ENCODE assay signal across 23 cellular contexts in genomic region chr2:232240896-232241295, GRCh38.
DNase-seq lines count a peak whose midpoint lies in the region; ATAC-seq and TF ChIP-seq lines count a peak whose summit lies in the region.
"Had no signal": no experiment of that assay in that cellular context is flagged by ENCODE, and none has a peak within 500 bp of the region (broad histone marks: within the 10 kb centered on the region; RNA-seq: fewer than 3 reads in every experiment).

No MANE protein-coding gene starts in this region.

- H3K4me1 ChIP-seq in SK-N-SH (ENCODE audit: control insufficient read depth in 1 of 2, insufficient read depth in 2 of 2, low read depth in 1 of 2, low read length in 1 of 2): no peaks in the 10 kb centered on the region; a peak in 1 of 4 replicates

- H4K20me1 ChIP-seq in SK-N-SH (ENCODE audit: insufficient read depth): no peaks in the 10 kb centered on the region

- peaks cover 22% of the 10 kb centered on the region for H3K36me3 Mint-ChIP-seq in stimulated activated naive CD8-positive, alpha-beta T cell treated with anti-CD3 and anti-CD28 coated beads, Interleukin-15, Interleukin-2, amounts not matched to agents 100 ng/mL and 50 ng/mL, for 24 hours (ENCODE audit: low read depth)

- H3K9me3 Mint-ChIP-seq in stimulated activated naive CD8-positive, alpha-beta T cell treated with anti-CD3 and anti-CD28 coated beads, Interleukin-15, Interleukin-2, amounts not matched to agents 100 ng/mL and 50 ng/mL, for 24 hours: no peaks in the 10 kb centered on the region
- H3K9me3 Mint-ChIP-seq: CD4-positive, alpha-beta memory T cell had no signal

- H2AFZ ChIP-seq in SK-N-SH (ENCODE audit: low read depth): no peak overlapping the region

- H3K9ac ChIP-seq in SK-N-SH: no peak overlapping the region

- no peak for TF ChIP-seq CTCF in SK-N-SH (IDR thresholded peaks at IDR 0.05)

- peak overlapping the region; percentile 58 for H3K27ac Mint-ChIP-seq in stimulated activated naive CD8-positive, alpha-beta T cell treated with anti-CD3 and anti-CD28 coated beads, Interleukin-15, Interleukin-2, amounts not matched to agents 100 ng/mL and 50 ng/mL, for 24 hours
- H3K27ac Mint-ChIP-seq: CD4-positive, alpha-beta memory T cell had no signal

- no peak overlapping the region for H3K4me3 Mint-ChIP-seq in stimulated activated naive CD8-positive, alpha-beta T cell treated with anti-CD3 and anti-CD28 coated beads, Interleukin-15, Interleukin-2, amounts not matched to agents 100 ng/mL and 50 ng/mL, for 24 hours
- H3K4me3 Mint-ChIP-seq: CD4-positive, alpha-beta memory T cell had no signal

- no peaks in the 10 kb centered on the region for H3K9me2 ChIP-seq in SK-N-SH

- no peak for TF ChIP-seq EP300 in SK-N-SH (IDR thresholded peaks at IDR 0.05; ENCODE audit: borderline replicate concordance in 1 of 2, low read depth in 1 of 2, low read length in 1 of 2)

- H3K4me3 ChIP-seq in SK-N-SH (ENCODE audit: low read depth in 2 of 2, low read length in 1 of 2): no peak overlapping the region
- H3K4me3 ChIP-seq: esophagus squamous epithelium, gastroesophageal sphincter had no signal

- H3K36me3 ChIP-seq in SK-N-SH (replicated peaks in 1 of 2; ENCODE audit: control insufficient read depth in 1 of 2, insufficient read depth in 2 of 2, low read length in 1 of 2): peaks cover 0 to 14% of the 10 kb centered on the region in 2 experiments

- 98% methylated on average over 10 of the region's 10 CpGs for WGBS in SK-N-SH (ENCODE audit: low lambda C conversion rate)

- ATAC-seq in SK-N-SH treated with all-trans-retinoic acid at 6 μM for 48 hours: no peak
- ATAC-seq in stimulated activated naive CD8-positive, alpha-beta T cell treated with anti-CD3 and anti-CD28 coated beads, Interleukin-15, Interleukin-2, amounts not matched to agents 100 U/mL and 50 U/mL, for 24 hours: no peak
- no peak for ATAC-seq in GM21515 (IDR thresholded peaks at IDR 0.05; ENCODE audit: unreplicated experiment)
- ATAC-seq in GM21529 (IDR thresholded peaks at IDR 0.05; ENCODE audit: unreplicated experiment): no peak
- ATAC-seq: gastroesophageal sphincter had no signal

- no peak overlapping the region for H3K27ac ChIP-seq in SK-N-SH (ENCODE audit: low read depth in 2 of 2, low read length in 1 of 2)
- H3K27ac ChIP-seq: 22Rv1, gastroesophageal sphincter had no signal

- no peak for TF ChIP-seq RAD21 in SK-N-SH (IDR thresholded peaks at IDR 0.05; ENCODE audit: low read length)

- no peak for DNase-seq in SK-N-SH
- no peak for DNase-seq in stimulated activated naive CD8-positive, alpha-beta T cell treated with anti-CD3 and anti-CD28 coated beads, Interleukin-15, Interleukin-2, amounts not matched to agents 100 U/mL and 50 U/mL, for 24 hours
- peak; percentile 32 for DNase-seq in left kidney (ENCODE audit: low read depth, low spot score)
- no peak for DNase-seq in NCI-H82 treated with DMSO at 0.1 percent for 48 hours (lab: John Stamatoyannopoulos, UW; ENCODE audit: unreplicated experiment)
- DNase-seq: activated gamma-delta T cell treated with Interleukin-2 at 50 U/mL for 16 hours; CD4-positive, alpha-beta memory T cell; effector memory CD4-positive, alpha-beta T cell; esophagus squamous epithelium; KBM-7; kidney; mesenchymal stem cell; NCI-H1436 treated with DMSO at 0.1 percent for 48 hours; NCI-H2171; NCI-H524 treated with DMSO at 0.1 percent for 48 hours; RPMI8226; stimulated activated naive CD4-positive, alpha-beta T cell treated with Interleukin-2 at 50 U/mL for 16 hours; T1000 had no signal

- no peak overlapping the region for H3K4me2 ChIP-seq in SK-N-SH

- no peaks in the 10 kb centered on the region for H3K27me3 Mint-ChIP-seq in stimulated activated naive CD8-positive, alpha-beta T cell treated with anti-CD3 and anti-CD28 coated beads, Interleukin-15, Interleukin-2, amounts not matched to agents 100 ng/mL and 50 ng/mL, for 24 hours
- H3K27me3 Mint-ChIP-seq: CD4-positive, alpha-beta memory T cell had no signal

- H3K27me3 ChIP-seq in SK-N-SH (ENCODE audit: insufficient read depth): no peaks in the 10 kb centered on the region
- H3K27me3 ChIP-seq: esophagus squamous epithelium, gastroesophageal sphincter had no signal

- no peaks in the 10 kb centered on the region for H3F3A ChIP-seq in SK-N-SH (replicated peaks; ENCODE audit: insufficient read depth)

- CTCF ChIA-PET in SK-N-SH (lab: Yijun Ruan, JAX): interaction anchor here (1.2 kb wide), 2 partner anchors 99 to 315 kb away, joined by 3 to 4 read pairs; no protein-coding TSS in a partner anchor

- POLR2A ChIA-PET in SK-N-SH (lab: Yijun Ruan, JAX): no interaction called here

- H3K4me1 Mint-ChIP-seq in stimulated activated naive CD8-positive, alpha-beta T cell treated with anti-CD3 and anti-CD28 coated beads, Interleukin-15, Interleukin-2, amounts not matched to agents 100 ng/mL and 50 ng/mL, for 24 hours (ENCODE audit: low read depth): peaks cover 45% of the 10 kb centered on the region

- H3K9me3 ChIP-seq in SK-N-SH: no peaks in the 10 kb centered on the region
- H3K9me3 ChIP-seq: esophagus squamous epithelium, gastroesophageal sphincter had no signal

- no peaks in the 10 kb centered on the region for H3K79me2 ChIP-seq in SK-N-SH (ENCODE audit: insufficient read depth)

TF ChIP-seq in SK-N-SH, 30 proteins besides CTCF, POLR2A, EP300 and RAD21 (continues in another document):
- no peak for TF ChIP-seq EZH2phosphoT487 (IDR thresholded peaks at IDR 0.05; ENCODE audit: borderline replicate concordance, low read depth)
- TF ChIP-seq RFX5 (IDR thresholded peaks at IDR 0.05; ENCODE audit: low read length): no peak
- TF ChIP-seq MAX (IDR thresholded peaks at IDR 0.05; ENCODE audit: low read depth): no peak
- no peak for TF ChIP-seq POLR2AphosphoS5 (IDR thresholded peaks at IDR 0.05; ENCODE audit: low read depth, low read length)
- TF ChIP-seq REST (IDR thresholded peaks at IDR 0.05; ENCODE audit: low read depth, low read length): peak; percentile 59; the same call in 1 of the 2 replicates

TF ChIP-seq in SK-N-SH treated with all-trans-retinoic acid at 6 μM for 48 hours, 23 proteins besides CTCF, POLR2A, EP300 and RAD21 (continues in another document):
- TF ChIP-seq ARNTL (CRISPR knock-in tag; IDR thresholded peaks at IDR 0.05; ENCODE audit: borderline replicate concordance, low read depth) (no peak), CREB5 (CRISPR knock-in tag; IDR thresholded peaks at IDR 0.05; ENCODE audit: low read depth) (no peak), ZNF565 (CRISPR knock-in tag; conservative IDR thresholded peaks at IDR 0.05; ENCODE audit: low read depth) (no peak), CSRNP3 (CRISPR knock-in tag; IDR thresholded peaks at IDR 0.05) (no peak), POU6F1 (CRISPR knock-in tag; IDR thresholded peaks at IDR 0.05; ENCODE audit: borderline replicate concordance, low read depth) (no peak), PPARA (CRISPR knock-in tag; IDR thresholded peaks at IDR 0.05; ENCODE audit: borderline replicate concordance) (no peak), ESRRG (CRISPR knock-in tag; IDR thresholded peaks at IDR 0.05) (no peak), TCF4 (CRISPR knock-in tag; IDR thresholded peaks at IDR 0.05; ENCODE audit: borderline replicate concordance) (no peak), ZFP30 (CRISPR knock-in tag; IDR thresholded peaks at IDR 0.05) (no peak), CSDC2 (CRISPR knock-in tag; IDR thresholded peaks at IDR 0.05) (no peak), ZNF8 (CRISPR knock-in tag; IDR thresholded peaks at IDR 0.05) (no peak)
